8 cellular contexts compared by ENCODE assay signal in the genomic region with DNA sequence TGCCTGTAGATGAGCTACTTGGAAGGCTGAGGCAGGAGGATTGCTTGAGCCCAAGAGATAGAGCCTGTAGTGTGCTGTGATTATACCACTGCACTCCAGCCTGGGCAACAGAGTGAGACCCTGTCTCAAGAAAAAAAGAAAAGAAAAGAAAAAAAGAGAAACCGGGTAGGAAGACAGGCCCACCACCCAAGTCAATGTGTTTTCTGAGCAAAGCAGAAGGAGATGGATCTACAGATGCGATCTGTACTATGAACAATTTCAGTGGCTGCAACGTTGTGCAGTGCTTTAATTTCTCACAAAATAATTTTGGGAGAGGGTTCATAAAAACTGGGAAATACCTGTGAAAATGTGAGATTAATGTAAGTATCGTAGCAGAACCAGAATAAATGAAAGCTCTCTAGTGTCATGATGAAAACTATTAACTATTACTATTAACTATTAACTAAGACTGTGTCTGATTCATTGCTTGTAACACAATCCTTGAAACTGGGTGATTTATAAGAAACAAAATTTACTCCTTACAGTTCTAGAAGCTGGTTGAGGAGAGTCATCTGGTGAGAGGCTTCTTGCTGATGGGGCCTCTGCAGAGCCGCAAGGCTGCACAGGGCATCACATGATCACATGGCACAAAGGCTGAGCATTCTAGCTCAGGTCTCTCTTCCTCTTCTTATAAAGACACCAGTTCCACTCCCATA.
DNase-seq lines count a peak whose midpoint lies in the region; ATAC-seq and TF ChIP-seq lines count a peak whose summit lies in the region.

No MANE protein-coding gene starts in this region.

- H3K4me3 ChIP-seq in NB4 (ENCODE audit: low read depth, low read length) = no peak overlapping the region
- no peak overlapping the region for H3K4me3 ChIP-seq in hepatocyte
- no peak overlapping the region for H3K4me3 ChIP-seq in naive thymus-derived CD4-positive, alpha-beta T cell (ENCODE audit: low read length)

- ATAC-seq in GM18498 (IDR thresholded peaks at IDR 0.05; ENCODE audit: unreplicated experiment) = peak; percentile 84
- peak; percentile 46 for ATAC-seq in GM21723 (IDR thresholded peaks at IDR 0.05; ENCODE audit: unreplicated experiment)
- no peak for ATAC-seq in naive thymus-derived CD4-positive, alpha-beta T cell

- TF ChIP-seq CTCF in NB4 (IDR thresholded peaks at IDR 0.05; ENCODE audit: low read depth, low read length) = no peak
- TF ChIP-seq CTCF in hepatocyte (IDR thresholded peaks at IDR 0.05; ENCODE audit: poor library complexity) = no peak

- DNase-seq in NB4 (ENCODE audit: low read depth) = peak; percentile 50
- peak; percentile 22 for DNase-seq in hepatocyte (ENCODE audit: low spot score)
- DNase-seq in COLO668 (lab: John Stamatoyannopoulos, UW; ENCODE audit: unreplicated experiment) = no peak
- no peak for DNase-seq in naive thymus-derived CD4-positive, alpha-beta T cell
- DNase-seq in NCI-H1436 treated with DMSO at 0.1 percent for 48 hours (lab: John Stamatoyannopoulos, UW) = no peak
- no peak for DNase-seq in effector CD4-positive, alpha-beta T cell

- H3K79me2 ChIP-seq in hepatocyte = no peaks in the 10 kb centered on the region

- peaks cover 36% of the 10 kb centered on the region for H3K4me1 ChIP-seq in hepatocyte (ENCODE audit: insufficient read depth)
- peaks cover 16 to 26% of the 10 kb centered on the region in 2 donors for H3K4me1 ChIP-seq in naive thymus-derived CD4-positive, alpha-beta T cell (ENCODE audit: control insufficient read depth in 2 of 2, insufficient read depth in 2 of 2, low read length in 2 of 2)

- peak overlapping the region; percentile 96 for H3K27ac ChIP-seq in hepatocyte
- no peak overlapping the region for H3K27ac ChIP-seq in naive thymus-derived CD4-positive, alpha-beta T cell (ENCODE audit: low read depth, low read length)

- 94% methylated on average over 5 of the region's 5 CpGs for WGBS in hepatocyte (ENCODE audit: low lambda C conversion rate, missing lambda C conversion rate)

- peaks cover 0 to 2% (median 0%) of the 10 kb centered on the region in 11 donors for H3K9me3 Mint-ChIP-seq in naive thymus-derived CD4-positive, alpha-beta T cell

- no peaks in the 10 kb centered on the region for H3K9me2 ChIP-seq in hepatocyte (replicated peaks; ENCODE audit: insufficient read depth)

- POLR2A ChIA-PET in naive thymus-derived CD4-positive, alpha-beta T cell (lab: Charles Lee) = interaction anchor here (0.8 to 1.0 kb wide), 3 partner anchors 9 to 184 kb away, joined by 3 to 5 read pairs (median 3); no protein-coding TSS in a partner anchor

- peak overlapping the region; percentile 68 for H3K4me2 ChIP-seq in hepatocyte

- CTCF ChIA-PET in naive thymus-derived CD4-positive, alpha-beta T cell (lab: Charles Lee) = interaction anchor here (0.6 kb wide), 1 partner anchor 203 kb away, joined by 3 read pairs; no protein-coding TSS in a partner anchor

- H3K36me3 Mint-ChIP-seq in naive thymus-derived CD4-positive, alpha-beta T cell = peaks cover 0 to 8% (median 0%) of the 10 kb centered on the region in 5 donors

- intact Hi-C loops in naive thymus-derived CD4-positive, alpha-beta T cell (cut with micrococcal nuclease) = loop anchor here (5.0 kb wide), 2 partner anchors 74 to 91 kb away; no protein-coding TSS in a partner anchor

- no peaks in the 10 kb centered on the region for H3K27me3 Mint-ChIP-seq in naive thymus-derived CD4-positive, alpha-beta T cell

- no peaks in the 10 kb centered on the region for H3K36me3 ChIP-seq in hepatocyte (replicated peaks; ENCODE audit: insufficient read depth, low read depth)
- no peaks in the 10 kb centered on the region for H3K36me3 ChIP-seq in naive thymus-derived CD4-positive, alpha-beta T cell (ENCODE audit: control insufficient read depth in 2 of 3, insufficient read depth in 3 of 3, low read length in 3 of 3)

- H3K4me1 Mint-ChIP-seq in naive thymus-derived CD4-positive, alpha-beta T cell = peaks cover 21 to 53% (median 43%) of the 10 kb centered on the region in 7 donors

- peak overlapping the region in 3 of 10 donors; percentile 9 to 17 (median 14) for H3K4me3 Mint-ChIP-seq in naive thymus-derived CD4-positive, alpha-beta T cell

- H3K9me3 ChIP-seq in hepatocyte (ENCODE audit: low read depth) = no peaks in the 10 kb centered on the region
- H3K9me3 ChIP-seq in naive thymus-derived CD4-positive, alpha-beta T cell (ENCODE audit: control insufficient read depth in 2 of 3, low read length in 3 of 3) = no peaks in the 10 kb centered on the region

- peak overlapping the region in 3 of 9 donors; percentile 30 to 95 (median 53) for H3K27ac Mint-ChIP-seq in naive thymus-derived CD4-positive, alpha-beta T cell

- no peaks in the 10 kb centered on the region for H3K27me3 ChIP-seq in hepatocyte
- no peaks in the 10 kb centered on the region for H3K27me3 ChIP-seq in naive thymus-derived CD4-positive, alpha-beta T cell (ENCODE audit: control insufficient read depth in 2 of 2, insufficient read depth in 2 of 2, low read length in 2 of 2)

- no peaks in the 10 kb centered on the region for H4K20me1 ChIP-seq in hepatocyte (ENCODE audit: insufficient read depth, poor library complexity, severe bottlenecking)

- TF ChIP-seq POLR2A in NB4 (IDR thresholded peaks at IDR 0.05; ENCODE audit: extremely low read depth, insufficient read length) = no peak

- no peak overlapping the region for H2AFZ ChIP-seq in hepatocyte

Comparison
In these comparisons a context has a peak if more than half of its experiments do, and no peak if none do; other contexts are left out.
1. DNase-seq: peak in NB4 (single experiment) and hepatocyte (single experiment); none in COLO668 (single experiment), naive thymus-derived CD4-positive, alpha-beta T cell (0 of 9), NCI-H1436 treated with DMSO at 0.1 percent for 48 hours (single experiment) and effector CD4-positive, alpha-beta T cell (single experiment).